ENCODE assay signal across 16 cellular contexts in the genomic region with DNA sequence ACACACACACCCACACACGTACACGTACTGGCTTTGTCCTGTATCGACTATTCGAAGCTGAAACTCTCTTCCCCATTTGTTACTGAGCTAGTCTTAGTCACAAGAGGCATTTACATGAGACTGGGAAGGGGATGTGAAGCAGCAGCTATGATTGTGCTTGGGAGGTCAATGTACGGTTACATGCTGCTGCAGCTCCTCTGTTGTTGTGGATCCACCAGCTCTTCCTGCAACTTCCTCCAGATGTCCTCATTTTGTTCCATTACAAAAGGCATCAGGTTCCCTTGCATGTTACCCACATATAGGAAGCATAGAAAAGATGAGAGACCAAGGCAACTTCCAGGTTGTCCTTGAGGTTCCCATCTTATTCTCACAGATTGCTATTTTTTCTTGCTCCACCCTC.
A peak's percentile ranks its signal among the peaks of the same experiment; 100 is the strongest.
DNase-seq lines count a peak whose midpoint lies in the region; ATAC-seq and TF ChIP-seq lines count a peak whose summit lies in the region.
"Had no signal": no experiment of that assay in that cellular context is flagged by ENCODE, and none has a peak within 500 bp of the region (broad histone marks: within the 10 kb centered on the region; RNA-seq: fewer than 3 reads in every experiment).

No MANE protein-coding gene starts in this region.

- no peak for TF ChIP-seq RAD21 in IMR-90 (IDR thresholded peaks at IDR 0.05; ENCODE audit: low read length)

- H3K9me2 ChIP-seq in PC-3 (replicated peaks; ENCODE audit: low read length), result no peaks in the 10 kb centered on the region

- no peak overlapping the region for H3K18ac ChIP-seq in IMR-90 (ENCODE audit: low read depth, low read length)

- H2BK15ac ChIP-seq in IMR-90 (ENCODE audit: low read depth, low read length), result no peak overlapping the region

- H3K9me3 ChIP-seq in IMR-90 (ENCODE audit: control insufficient read depth, insufficient read depth, low read length) (no peaks in the 10 kb centered on the region; the same call in 1 of the 2 replicates), tibial artery (no peaks in the 10 kb centered on the region), PC-3 (ENCODE audit: low read length) (no peaks in the 10 kb centered on the region)
- H3K9me3 ChIP-seq: thoracic aorta had no signal

- no peak overlapping the region for H4K5ac ChIP-seq in IMR-90 (ENCODE audit: low read depth, low read length)

- no peak overlapping the region for H3K23ac ChIP-seq in IMR-90 (ENCODE audit: low read depth, low read length)

- no peaks in the 10 kb centered on the region for H3K79me1 ChIP-seq in IMR-90 (ENCODE audit: low read depth in 1 of 2, low read length in 2 of 2)

- H3K27ac ChIP-seq in IMR-90 (ENCODE audit: insufficient read depth, low read length) (no peak overlapping the region), tibial artery (no peak overlapping the region), PC-3 (ENCODE audit: low read length) (no peak overlapping the region)
- H3K27ac ChIP-seq: thoracic aorta had no signal

- no peak for TF ChIP-seq POLR2A in IMR-90 (IDR thresholded peaks at IDR 0.05; ENCODE audit: low read depth, low read length)

- peaks cover 18% of the 10 kb centered on the region for H3K9me3 Mint-ChIP-seq in WTC11

- H3K79me2 ChIP-seq in PC-3 (ENCODE audit: low read length), result no peaks in the 10 kb centered on the region

- peaks cover 17% of the 10 kb centered on the region for H3K36me3 Mint-ChIP-seq in WTC11
- H3K36me3 Mint-ChIP-seq: activated naive CD4-positive, alpha-beta T cell treated with anti-CD3 and anti-CD28 coated beads, Interleukin-2, amount 50 U/mL, for 24 hours had no signal

- CTCF ChIA-PET in IMR-90 (lab: Yijun Ruan, JAX), result interaction anchor here (0.6 to 0.8 kb wide), 2 partner anchors 33 to 96 kb away, joined by 3 to 4 read pairs; no protein-coding TSS in a partner anchor
- CTCF ChIA-PET in WTC11 (lab: Charles Lee), result interaction anchor here (0.6 to 3.9 kb wide), 13 partner anchors 10 to 779 kb away, joined by 3 to 42 read pairs (median 3); no protein-coding TSS in a partner anchor
- CTCF ChIA-PET in PC-3 (lab: Charles Lee), result interaction anchor here (0.6 kb wide), 1 partner anchor 192 kb away, joined by 3 read pairs; no protein-coding TSS in a partner anchor

- H4K20me1 ChIP-seq in IMR-90 (ENCODE audit: insufficient read depth, low read length), result no peaks in the 10 kb centered on the region
- H4K20me1 ChIP-seq in PC-3 (ENCODE audit: low read length), result no peaks in the 10 kb centered on the region

- no peak overlapping the region for H3K14ac ChIP-seq in IMR-90 (replicated peaks; ENCODE audit: low read depth, low read length)

- no peak overlapping the region for H3K9ac ChIP-seq in IMR-90 (ENCODE audit: low read depth, low read length)
- no peak overlapping the region for H3K9ac ChIP-seq in PC-3 (ENCODE audit: low read length)

- no peak overlapping the region for H2AK9ac ChIP-seq in IMR-90 (replicated peaks; ENCODE audit: low read depth, low read length, poor library complexity)

- H4K91ac ChIP-seq in IMR-90 (ENCODE audit: insufficient read depth, low read depth, low read length), result no peak overlapping the region

- no CpG with 5 or more reads among the region's 5 CpGs for WGBS in IMR-90 (ENCODE audit: extremely low coverage in 2 of 2, insufficient read length in 1 of 2), 2 experiments

- no peak overlapping the region for H2BK120ac ChIP-seq in IMR-90 (ENCODE audit: low read depth, low read length)

- H3K36me3 ChIP-seq in IMR-90 (ENCODE audit: control insufficient read depth, insufficient read depth, low read length) (no peaks in the 10 kb centered on the region), tibial artery (no peaks in the 10 kb centered on the region), PC-3 (ENCODE audit: low read depth, low read length) (no peaks in the 10 kb centered on the region)
- H3K36me3 ChIP-seq: thoracic aorta had no signal

- no peak overlapping the region for H2BK20ac ChIP-seq in IMR-90 (ENCODE audit: low read depth, low read length)

- H3K27me3 ChIP-seq in IMR-90 (ENCODE audit: control insufficient read depth, insufficient read depth, low read length) (no peaks in the 10 kb centered on the region), tibial artery (no peaks in the 10 kb centered on the region), PC-3 (ENCODE audit: low read length) (no peaks in the 10 kb centered on the region)

- DNase-seq in EH (ENCODE audit: low read depth), result peak; percentile 11
- peak; percentile 2 for DNase-seq in IMR-90
- DNase-seq in WTC11 (ENCODE audit: low spot score), result no peak
- peak; percentile 31 for DNase-seq in iris pigment epithelial cell (ENCODE audit: low read depth)
- DNase-seq in NCI-H1694 treated with DMSO at 0.1 percent for 48 hours (lab: John Stamatoyannopoulos, UW), result no peak
- DNase-seq in NCI-H446 treated with DMSO at 0.1 percent for 48 hours (lab: John Stamatoyannopoulos, UW), result no peak
- DNase-seq in tibial artery, result no peak
- no peak for DNase-seq in PC-3
- DNase-seq: caudate nucleus; DMS 273 treated with DMSO at 0.1 percent for 48 hours; left cardiac atrium; NCI-H2081; stimulated activated CD4-positive, alpha-beta T cell treated with anti-CD3 and anti-CD28 coated beads, Interleukin-1b, Interleukin-23, amount 100 ng/mL, for 48 hours had no signal

- POLR2A ChIA-PET in IMR-90 (lab: Charles Lee; ENCODE audit: unreplicated experiment), result no interaction called here
- POLR2A ChIA-PET in WTC11 (lab: Charles Lee), result no interaction called here
- POLR2A ChIA-PET in PC-3 (lab: Charles Lee; ENCODE audit: unreplicated experiment), result no interaction called here

- TF ChIP-seq CTCF in IMR-90 (conservative IDR thresholded peaks at IDR 0.05; ENCODE audit: low read depth, low read length), result no peak
- no peak for TF ChIP-seq CTCF in WTC11 (IDR thresholded peaks at IDR 0.05)
- no peak for TF ChIP-seq CTCF in tibial artery (IDR thresholded peaks at IDR 0.05)
- TF ChIP-seq CTCF in PC-3 (conservative IDR thresholded peaks at IDR 0.05; ENCODE audit: low read depth, low read length), result no peak

- BruUV-seq in IMR-90 (replicated peaks; lab: Mats Ljungman, UMichigan) (no TSS peak), PC-3 (replicated peaks; lab: Mats Ljungman, UMichigan) (no TSS peak)

- dilution Hi-C loops in IMR-90 (cut with HindIII; ENCODE audit: low sequenced_read_pairs, unreplicated experiment), result no loop called here

- no peak overlapping the region for H4K8ac ChIP-seq in IMR-90 (ENCODE audit: low read depth in 2 of 2, low read length in 2 of 2)

- H3K4ac ChIP-seq in IMR-90 (ENCODE audit: low read depth, low read length), result no peak overlapping the region

- in situ Hi-C loops in IMR-90 (cut with MboI; ENCODE audit: low sequenced_read_pairs), result loop anchor here (5.0 kb wide), 1 partner anchor 777 kb away; a partner anchor contains a TSS

- no peaks in the 10 kb centered on the region for H3K27me3 Mint-ChIP-seq in WTC11 (ENCODE audit: low read depth)
- H3K27me3 Mint-ChIP-seq: activated naive CD4-positive, alpha-beta T cell treated with anti-CD3 and anti-CD28 coated beads, Interleukin-2, amount 50 U/mL, for 24 hours; B cell had no signal

- H3K4me3 ChIP-seq in IMR-90 (ENCODE audit: insufficient read depth, low read depth, low read length) (no peak overlapping the region), tibial artery (no peak overlapping the region), PC-3 (ENCODE audit: low read length) (no peak overlapping the region)
- H3K4me3 ChIP-seq: thoracic aorta had no signal

- H3K4me3 Mint-ChIP-seq in WTC11, result peak overlapping the region; percentile 2; the same call in 1 of the 2 replicates
- H3K4me3 Mint-ChIP-seq: activated naive CD4-positive, alpha-beta T cell treated with anti-CD3 and anti-CD28 coated beads, Interleukin-2, amount 50 U/mL, for 24 hours; B cell had no signal

- H3K4me2 ChIP-seq in IMR-90 (ENCODE audit: low read depth, low read length) (no peak overlapping the region), PC-3 (ENCODE audit: low read length) (no peak overlapping the region)

- no peaks in the 10 kb centered on the region for H3K4me1 ChIP-seq in IMR-90 (ENCODE audit: control insufficient read depth, insufficient read depth, low read length)
- H3K4me1 ChIP-seq in tibial artery, result peaks cover 0 to 6% (median under 1%) of the 10 kb centered on the region in 4 donors
- no peaks in the 10 kb centered on the region for H3K4me1 ChIP-seq in PC-3 (ENCODE audit: insufficient read depth, low read length)

- H3K27ac Mint-ChIP-seq in WTC11, result peak overlapping the region; percentile 79
- H3K27ac Mint-ChIP-seq: activated naive CD4-positive, alpha-beta T cell treated with anti-CD3 and anti-CD28 coated beads, Interleukin-2, amount 50 U/mL, for 24 hours; B cell had no signal

- H3F3A ChIP-seq in PC-3 (ENCODE audit: low read length, unreplicated experiment), result no peaks in the 10 kb centered on the region

- intact Hi-C loops in IMR-90 (cut with micrococcal nuclease), result loop anchor here (5.0 kb wide), 1 partner anchor 793 kb away; no protein-coding TSS in a partner anchor
- intact Hi-C loops in tibial artery (cut with DNase I; ENCODE audit: low total_unique reads), result loop anchor here (5.0 kb wide), 1 partner anchor 772 kb away; no protein-coding TSS in a partner anchor
- intact Hi-C loops in PC-3 (cut with micrococcal nuclease), result loop anchor here (5.0 kb wide), 1 partner anchor 767 kb away; no protein-coding TSS in a partner anchor

- H2AFZ ChIP-seq in IMR-90 (replicated peaks; ENCODE audit: low read length, poor library complexity) (no peak overlapping the region), PC-3 (ENCODE audit: low read length) (no peak overlapping the region)

- no peaks in the 10 kb centered on the region for H3K9me1 ChIP-seq in IMR-90 (ENCODE audit: insufficient read depth, low read length)

- ATAC-seq in IMR-90 (ENCODE audit: low read depth), result no peak
- ATAC-seq in WTC11, result peak; percentile 93
- ATAC-seq in PC-3, result no peak
- ATAC-seq: left cardiac atrium had no signal

- no peak overlapping the region for H3K56ac ChIP-seq in IMR-90 (ENCODE audit: extremely low read depth, insufficient read depth, low read length)

- H3K4me1 Mint-ChIP-seq in WTC11, result peaks cover 39% of the 10 kb centered on the region
- H3K4me1 Mint-ChIP-seq: activated naive CD4-positive, alpha-beta T cell treated with anti-CD3 and anti-CD28 coated beads, Interleukin-2, amount 50 U/mL, for 24 hours; B cell had no signal

- no peak overlapping the region for H2BK5ac ChIP-seq in IMR-90 (ENCODE audit: low read depth, low read length, poor library complexity, severe bottlenecking)

- no peak overlapping the region for H2AK5ac ChIP-seq in IMR-90 (ENCODE audit: low read depth, low read length)

TF ChIP-seq in IMR-90, 13 proteins besides CTCF, POLR2A, EP300 and RAD21 (continues in another document):
- no peak for TF ChIP-seq MXI1 (IDR thresholded peaks at IDR 0.05; ENCODE audit: borderline replicate concordance, low read depth, low read length)

TF ChIP-seq in WTC11, 78 proteins besides CTCF, POLR2A, EP300 and RAD21:
- TF ChIP-seq FOXK1 (CRISPR knock-in tag; IDR thresholded peaks at IDR 0.05), result 0 out of 2 replicates have a peak, but pooled peaks have one; percentile 61
- no peak for TF ChIP-seq ETV6 (CRISPR knock-in tag; IDR thresholded peaks at IDR 0.05)

Comparison
In these comparisons a context has a peak if more than half of its experiments do, and no peak if none do; other contexts are left out.
1. DNase-seq: peak in EH (single experiment), IMR-90 (single experiment) and iris pigment epithelial cell (single experiment); none in WTC11 (single experiment), NCI-H1694 treated with DMSO at 0.1 percent for 48 hours (single experiment), NCI-H446 treated with DMSO at 0.1 percent for 48 hours (single experiment), tibial artery (0 of 2) and PC-3 (single experiment).